Comparison of ENCODE assay signal across 1 cellular context in genomic region chr2:60972889-60973656, GRCh38.
TF ChIP-seq lines count a peak whose summit lies in the region.

No MANE protein-coding gene starts in this region.

TF ChIP-seq in GM12878, 131 proteins besides CTCF, POLR2A, EP300 and RAD21:
- TF ChIP-seq BCL3 (IDR thresholded peaks at IDR 0.05; ENCODE audit: borderline replicate concordance, insufficient read depth, low read depth, low read length, poor library complexity, severe bottlenecking) (peak; percentile 13), NFIC (IDR thresholded peaks at IDR 0.05; ENCODE audit: low read depth, low read length) (no peak)
